ENCODE assay signal across 7 cellular contexts in the genomic region with DNA sequence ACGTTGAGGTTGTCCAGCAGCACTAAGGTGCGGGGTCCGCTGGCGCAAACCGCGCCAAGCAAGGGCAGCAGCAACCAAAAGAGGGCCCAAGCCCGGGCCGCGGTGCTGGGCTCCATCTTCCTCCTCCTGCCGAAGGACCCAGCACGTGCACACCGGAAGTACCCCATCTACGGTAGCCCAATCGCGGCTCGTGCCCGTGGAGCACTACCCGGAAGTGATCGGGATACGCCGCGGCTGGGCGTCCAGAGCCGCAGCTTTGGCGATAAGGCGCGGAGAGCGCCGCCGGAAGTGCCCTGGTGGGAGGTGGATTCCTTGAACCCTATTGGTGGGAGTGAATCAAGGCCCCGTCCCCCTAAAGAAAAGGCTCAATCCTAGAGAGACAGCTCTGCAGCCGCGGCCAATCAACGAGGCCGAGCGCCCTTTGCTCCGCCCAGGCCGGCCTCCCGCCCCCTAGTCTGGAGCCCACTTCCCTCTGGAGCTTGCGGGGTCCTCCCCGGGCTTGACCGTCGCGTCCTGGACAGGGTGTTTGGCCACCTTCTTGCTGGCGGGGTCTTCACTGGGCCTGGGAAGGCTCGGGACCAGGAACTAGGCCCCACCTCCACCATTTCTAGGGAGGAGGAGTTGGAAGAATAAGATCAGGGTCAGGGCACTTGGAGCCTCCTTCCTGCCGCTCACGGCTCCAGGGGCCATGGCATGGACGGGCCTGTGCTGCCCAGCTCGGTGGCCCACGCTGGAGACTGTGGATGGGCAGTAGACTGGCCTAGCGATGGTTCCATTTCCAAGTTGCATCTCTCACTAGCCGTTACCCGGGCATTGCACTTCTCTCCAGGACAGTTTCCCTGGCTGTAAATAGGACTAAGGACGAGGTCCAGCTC.
DNase-seq lines count a peak whose midpoint lies in the region; ATAC-seq and TF ChIP-seq lines count a peak whose summit lies in the region.

A gene (minus strand): TSS at position 135 of the 875 bp plus-strand sequence. CDS start 19 bp downstream, at position 116.

- peak; percentile 51 for TF ChIP-seq CTCF in astrocyte of the spinal cord (IDR thresholded peaks at IDR 0.05; ENCODE audit: low read depth, low read length)
- peak; percentile 41 for TF ChIP-seq CTCF in retinal pigment epithelial cell (conservative IDR thresholded peaks at IDR 0.05; ENCODE audit: low read depth, low read length)

- ATAC-seq in GM18505 (IDR thresholded peaks at IDR 0.05; ENCODE audit: unreplicated experiment) (peak; percentile 94), HG02981 (IDR thresholded peaks at IDR 0.05; ENCODE audit: unreplicated experiment) (peak; percentile 97)

- peak; percentile 86 for DNase-seq in NCI-H2029 treated with DMSO at 0.1 percent for 48 hours (lab: John Stamatoyannopoulos, UW)
- DNase-seq in T1000 (lab: John Stamatoyannopoulos, UW): peak; percentile 96
- peak; percentile 99 for DNase-seq in astrocyte of the spinal cord (ENCODE audit: low read depth, low spot score)
- DNase-seq in hippocampal formation (lab: John Stamatoyannopoulos, UW): peak; percentile 97 to 98
- DNase-seq in retinal pigment epithelial cell (ENCODE audit: low read depth): peak; percentile 95

- in situ Hi-C loops in astrocyte of the spinal cord (cut with HindIII; ENCODE audit: low sequenced_read_pairs): no loop called here

- TF ChIP-seq POLR2A in GM18505 (IDR thresholded peaks at IDR 0.05; ENCODE audit: borderline replicate concordance, extremely low read depth, insufficient read depth, insufficient read length): peak; percentile 87

- peak within 1 kb of the TSS; percentile 97 for H3K4me3 ChIP-seq in astrocyte of the spinal cord (ENCODE audit: low read depth, low read length)
- peak within 1 kb of the TSS; percentile 95 for H3K4me3 ChIP-seq in retinal pigment epithelial cell (ENCODE audit: low read length)

Comparison
In these comparisons a context has a peak if more than half of its experiments do, and no peak if none do; other contexts are left out.
1. Peak in every context shown above with its lines: DNase-seq, ATAC-seq and H3K4me3 ChIP-seq.